Comparison of ENCODE assay signal across 14 cellular contexts in genomic region chr22:19497245-19497644, GRCh38. TPM values are rescaled to one million over a fixed set of nuclear protein-coding genes. Genes with fewer than 3 reads are reported as not detected.
DNase-seq lines count a peak whose midpoint lies in the region; ATAC-seq and TF ChIP-seq lines count a peak whose summit lies in the region.
"Had no signal": no experiment of that assay in that cellular context is flagged by ENCODE, and none has a peak within 500 bp of the region (broad histone marks: within the 10 kb centered on the region; RNA-seq: fewer than 3 reads in every experiment).

No MANE protein-coding gene starts in this region.

- no peaks in the 10 kb centered on the region for H3K9me3 ChIP-seq in IMR-90 (ENCODE audit: control insufficient read depth, insufficient read depth, low read length)
- H3K9me3 ChIP-seq in CD4-positive, alpha-beta T cell (ENCODE audit: control insufficient read depth, low read length) = no peaks in the 10 kb centered on the region
- H3K9me3 ChIP-seq: stomach had no signal

- no peak overlapping the region for H3K23ac ChIP-seq in IMR-90 (ENCODE audit: low read depth, low read length)

- H3K4ac ChIP-seq in IMR-90 (ENCODE audit: low read depth, low read length) = peak overlapping the region; percentile 80

- H2AK5ac ChIP-seq in IMR-90 (ENCODE audit: low read depth, low read length) = peak overlapping the region; percentile 26; the same call in 1 of the 2 replicates

- intact Hi-C loops in IMR-90 (cut with micrococcal nuclease) = no loop called here
- intact Hi-C loops in CD4-positive, alpha-beta T cell (cut with DNase I, micrococcal nuclease) = loop anchor here (5.0 to 10.0 kb wide), 2 partner anchors 218 to 220 kb away; partner anchors contain the start of gene SEPTIN5 (in 1 of the 2)

- peak overlapping the region; percentile 84 for H2AFZ ChIP-seq in IMR-90 (replicated peaks; ENCODE audit: low read length, poor library complexity)

- POLR2A ChIA-PET in IMR-90 (lab: Charles Lee; ENCODE audit: unreplicated experiment) = no interaction called here
- POLR2A ChIA-PET in CD4-positive, alpha-beta T cell (lab: Charles Lee) = no interaction called here

- peak overlapping the region; percentile 77; the same call in 1 of the 2 replicates for H4K91ac ChIP-seq in IMR-90 (ENCODE audit: insufficient read depth, low read depth, low read length)

- peaks cover 4% of the 10 kb centered on the region; the same call in 1 of the 2 replicates for H3K9me1 ChIP-seq in IMR-90 (ENCODE audit: insufficient read depth, low read length)

- H3K4me2 ChIP-seq in IMR-90 (ENCODE audit: low read depth, low read length) = no peak overlapping the region

- TF ChIP-seq CTCF in IMR-90 (conservative IDR thresholded peaks at IDR 0.05; ENCODE audit: low read depth, low read length) (no peak), brain (conservative IDR thresholded peaks at IDR 0.05) (no peak)
- no peak for TF ChIP-seq CTCF in CD4-positive, alpha-beta T cell (IDR thresholded peaks at IDR 0.05)

- no peak overlapping the region for H3K9ac ChIP-seq in IMR-90 (ENCODE audit: low read depth, low read length)

- H4K8ac ChIP-seq in IMR-90 (ENCODE audit: low read depth in 2 of 2, low read length in 2 of 2) = peak overlapping the region in 1 of 2 experiments; percentile 83; a peak in 3 of 4 replicates

- dilution Hi-C loops in IMR-90 (cut with HindIII; ENCODE audit: low sequenced_read_pairs, unreplicated experiment) = no loop called here

- no peak overlapping the region for H3K27ac ChIP-seq in IMR-90 (ENCODE audit: insufficient read depth, low read length)
- H3K27ac ChIP-seq in CD4-positive, alpha-beta T cell (ENCODE audit: low read depth, low read length) = no peak overlapping the region
- H3K27ac ChIP-seq: HL-60, stomach had no signal

- in situ Hi-C loops in IMR-90 (cut with MboI; ENCODE audit: low sequenced_read_pairs) = no loop called here

- TF ChIP-seq RAD21 in IMR-90 (IDR thresholded peaks at IDR 0.05; ENCODE audit: low read length) = no peak

- H2BK120ac ChIP-seq in IMR-90 (ENCODE audit: low read depth, low read length) = peak overlapping the region; percentile 43

- H3K4me3 Mint-ChIP-seq in brain = no peak overlapping the region
- no peak overlapping the region for H3K4me3 Mint-ChIP-seq in CD4-positive, alpha-beta T cell
- H3K4me3 Mint-ChIP-seq: neural crest cell had no signal

- no peak overlapping the region for H3K56ac ChIP-seq in IMR-90 (ENCODE audit: extremely low read depth, insufficient read depth, low read length)

- H4K20me1 ChIP-seq in IMR-90 (ENCODE audit: insufficient read depth, low read length) = no peaks in the 10 kb centered on the region

- H3K27me3 ChIP-seq in IMR-90 (ENCODE audit: control insufficient read depth, insufficient read depth, low read length) (no peaks in the 10 kb centered on the region), H7 (ENCODE audit: control insufficient read depth, insufficient read depth, low read length) (no peaks in the 10 kb centered on the region)
- no peaks in the 10 kb centered on the region for H3K27me3 ChIP-seq in CD4-positive, alpha-beta T cell (ENCODE audit: control insufficient read depth, insufficient read depth, low read length)
- H3K27me3 ChIP-seq: stomach had no signal

- H3K4me1 Mint-ChIP-seq in brain = peaks cover 7% of the 10 kb centered on the region
- peaks cover 9% of the 10 kb centered on the region for H3K4me1 Mint-ChIP-seq in CD4-positive, alpha-beta T cell (ENCODE audit: low read depth)
- H3K4me1 Mint-ChIP-seq: neural crest cell had no signal

- peak overlapping the region; percentile 3; the same call in 1 of the 2 replicates for H4K5ac ChIP-seq in IMR-90 (ENCODE audit: low read depth, low read length)

- H3K36me3 Mint-ChIP-seq in brain = no peaks in the 10 kb centered on the region
- no peaks in the 10 kb centered on the region for H3K36me3 Mint-ChIP-seq in CD4-positive, alpha-beta T cell (ENCODE audit: low read depth)

- peak overlapping the region; percentile 88 for H2AK9ac ChIP-seq in IMR-90 (replicated peaks; ENCODE audit: low read depth, low read length, poor library complexity)

- H2BK20ac ChIP-seq in IMR-90 (ENCODE audit: low read depth, low read length) = peak overlapping the region; percentile 69; the same call in 1 of the 2 replicates

- H2BK15ac ChIP-seq in IMR-90 (ENCODE audit: low read depth, low read length) = peak overlapping the region; percentile 27; the same call in 1 of the 3 replicates

- no peak overlapping the region for H3K4me3 ChIP-seq in IMR-90 (ENCODE audit: insufficient read depth, low read depth, low read length)
- H3K4me3 ChIP-seq in H7 (ENCODE audit: insufficient read depth, low read depth, low read length) = no peak overlapping the region
- H3K4me3 ChIP-seq: stomach had no signal

- peak overlapping the region; percentile 14 for H2BK5ac ChIP-seq in IMR-90 (ENCODE audit: low read depth, low read length, poor library complexity, severe bottlenecking)

- peak overlapping the region; percentile 43 to 96 (median 72) for H3K27ac Mint-ChIP-seq in brain
- H3K27ac Mint-ChIP-seq in CD4-positive, alpha-beta T cell = no peak overlapping the region

- H3K14ac ChIP-seq in IMR-90 (replicated peaks; ENCODE audit: low read depth, low read length) = 0 out of 2 replicates have a peak overlapping the region, but pooled peaks have one; percentile 3

- CTCF ChIA-PET in IMR-90 (lab: Yijun Ruan, JAX) = interaction anchor here (1.3 kb wide), 1 partner anchor 133 kb away, joined by 4 read pairs; no protein-coding TSS in a partner anchor
- CTCF ChIA-PET in CD4-positive, alpha-beta T cell (lab: Charles Lee) = interaction anchor here (3.9 kb wide), 1 partner anchor 133 kb away, joined by 22 read pairs; no protein-coding TSS in a partner anchor

- peak overlapping the region; percentile 39; the same call in 1 of the 2 replicates for H3K18ac ChIP-seq in IMR-90 (ENCODE audit: low read depth, low read length)

- peak; percentile 84 for DNase-seq in AG08396 (ENCODE audit: low spot score)
- DNase-seq in IMR-90 = peak; percentile 97
- peak; percentile 64 for DNase-seq in left kidney (ENCODE audit: low read depth, low spot score)
- no peak for DNase-seq in CD4-positive, alpha-beta T cell
- DNase-seq in retina = no peak
- no peak for DNase-seq in RPMI8226
- no peak for DNase-seq in H7
- DNase-seq: C1 segment of cervical spinal cord; NK-92 treated with Interleukin-12 subunit alpha and Interleukin-12 subunit beta, amount 100 ng/mL, for 24 hours; stomach; T1000 had no signal

- H3K9me3 Mint-ChIP-seq in brain = no peaks in the 10 kb centered on the region
- no peaks in the 10 kb centered on the region for H3K9me3 Mint-ChIP-seq in CD4-positive, alpha-beta T cell
- H3K9me3 Mint-ChIP-seq: neural crest cell had no signal

- no peaks in the 10 kb centered on the region for H3K27me3 Mint-ChIP-seq in brain
- no peaks in the 10 kb centered on the region for H3K27me3 Mint-ChIP-seq in CD4-positive, alpha-beta T cell

- TF ChIP-seq POLR2A in IMR-90 (IDR thresholded peaks at IDR 0.05; ENCODE audit: low read depth, low read length) = peak; percentile 77

- H3K4me1 ChIP-seq in IMR-90 (ENCODE audit: control insufficient read depth, insufficient read depth, low read length) = peaks cover 3% of the 10 kb centered on the region
- H3K4me1 ChIP-seq: stomach had no signal

- no TSS peak for BruUV-seq in IMR-90 (replicated peaks; lab: Mats Ljungman, UMichigan)

- H3K36me3 ChIP-seq in IMR-90 (ENCODE audit: control insufficient read depth, insufficient read depth, low read length) = peaks cover 4% of the 10 kb centered on the region
- H3K36me3 ChIP-seq in H7 (replicated peaks; ENCODE audit: control insufficient read depth, insufficient read depth, low read length) = peaks cover 21% of the 10 kb centered on the region
- H3K36me3 ChIP-seq: stomach had no signal

- H3K79me1 ChIP-seq in IMR-90 (ENCODE audit: low read depth in 1 of 2, low read length in 2 of 2) = no peaks in the 10 kb centered on the region

- peak; percentile 98 for ATAC-seq in IMR-90 (ENCODE audit: low read depth)
- no peak for ATAC-seq in CD4-positive, alpha-beta T cell (ENCODE audit: poor library complexity)

- no CpG with 5 or more reads among the region's 3 CpGs for WGBS in IMR-90 (ENCODE audit: extremely low coverage in 2 of 2, insufficient read length in 1 of 2), 2 experiments

TF ChIP-seq in IMR-90, 13 proteins besides CTCF, POLR2A, EP300 and RAD21 (continues in another document):
- no peak for TF ChIP-seq MAFK (IDR thresholded peaks at IDR 0.05; ENCODE audit: low read depth, low read length)
- no peak for TF ChIP-seq CEBPB (IDR thresholded peaks at IDR 0.05; ENCODE audit: low read depth, low read length)
- TF ChIP-seq NFE2L2 (IDR thresholded peaks at IDR 0.05; ENCODE audit: low read depth, low read length) = no peak
- TF ChIP-seq BHLHE40 (IDR thresholded peaks at IDR 0.05; ENCODE audit: low read depth, low read length) = peak; percentile 23; the same call in 1 of the 2 replicates

RNA-seq across cellular contexts. Expression of gene CDC45, which starts 17.5 kb away (rescaled TPM):
- total RNA-seq in IMR-90 (2012; rRNA removed) = 37.5 and 44.6 TPM in 2 replicates
- polyA plus RNA-seq in IMR-90 (2012; rRNA removed) (20.0 and 22.7 TPM in 2 replicates), brain (ENCODE audit: insufficient read depth, low read depth, low replicate concordance) (21.5 TPM)
- 7.7 and 9.1 TPM in 2 replicates for polyA plus RNA-seq in IMR-90 (2012; cell fraction: cytosol; rRNA removed)
- polyA plus RNA-seq in IMR-90 (2012; cell fraction: nucleus; rRNA removed; ENCODE audit: low replicate concordance) = 24.8 and 25.7 TPM in 2 replicates
- under 1 TPM; 0.75 to 0.82 TPM for total RNA-seq in CD4-positive, alpha-beta T cell
- 35.8 and 36.8 TPM in 2 replicates for total RNA-seq in H7 (2014; rRNA removed; shearing (Covaris generic))

RNA-seq across cellular contexts. Expression of gene UFD1, which starts 18.3 kb away (rescaled TPM):
- total RNA-seq in IMR-90 (2012; rRNA removed) = 138 and 152 TPM in 2 replicates
- polyA plus RNA-seq in IMR-90 (2012; rRNA removed) (149 and 153 TPM in 2 replicates), brain (ENCODE audit: insufficient read depth, low read depth, low replicate concordance) (81.0 TPM)
- polyA plus RNA-seq in IMR-90 (2012; cell fraction: cytosol; rRNA removed) = 92.0 and 129 TPM in 2 replicates
- polyA plus RNA-seq in IMR-90 (2012; cell fraction: nucleus; rRNA removed; ENCODE audit: low replicate concordance) = 67.8 and 81.3 TPM in 2 replicates
- 10 to 100 TPM; 68.5 to 77.4 TPM for total RNA-seq in CD4-positive, alpha-beta T cell
- total RNA-seq in H7 (2014; rRNA removed; shearing (Covaris generic)) = 48.6 and 61.3 TPM in 2 replicates

RNA-seq across cellular contexts. Expression of gene CLDN5, which starts 27.0 kb away (rescaled TPM):
- under 0.01 and 0.18 TPM in 2 replicates for total RNA-seq in IMR-90 (2012; rRNA removed)
- polyA plus RNA-seq in IMR-90 (2012; rRNA removed) = 0.17 and 0.21 TPM in 2 replicates
- 0.35 and 0.71 TPM in 2 replicates for polyA plus RNA-seq in IMR-90 (2012; cell fraction: cytosol; rRNA removed)
- 0.17 TPM in 1 of 2 replicates, not detected in the other for polyA plus RNA-seq in IMR-90 (2012; cell fraction: nucleus; rRNA removed; ENCODE audit: low replicate concordance)
- polyA plus RNA-seq in brain (ENCODE audit: insufficient read depth, low read depth, low replicate concordance) = 123 TPM
- total RNA-seq in CD4-positive, alpha-beta T cell = not detected
- total RNA-seq in H7 (2014; rRNA removed; shearing (Covaris generic)) = 2.0 and 3.0 TPM in 2 replicates

RNA-seq across cellular contexts. Expression of gene C22orf39, which starts 49.7 kb away (rescaled TPM):
- total RNA-seq in IMR-90 (2012; rRNA removed) = 8.2 and 9.2 TPM in 2 replicates
- polyA plus RNA-seq in IMR-90 (2012; rRNA removed) (8.9 and 10.2 TPM in 2 replicates), brain (ENCODE audit: insufficient read depth, low read depth, low replicate concordance) (60.8 TPM)
- 11.9 and 14.7 TPM in 2 replicates for polyA plus RNA-seq in IMR-90 (2012; cell fraction: cytosol; rRNA removed)
- polyA plus RNA-seq in IMR-90 (2012; cell fraction: nucleus; rRNA removed; ENCODE audit: low replicate concordance) = 7.8 and 8.0 TPM in 2 replicates
- total RNA-seq in CD4-positive, alpha-beta T cell = 10 to 100 TPM; 30.2 to 32.6 TPM
- 42.3 and 45.3 TPM in 2 replicates for total RNA-seq in H7 (2014; rRNA removed; shearing (Covaris generic))

Comparison
In these comparisons a context has a peak if more than half of its experiments do, and no peak if none do; other contexts are left out.
1. DNase-seq: peak in AG08396 (single experiment), IMR-90 (single experiment) and left kidney (single experiment); none in CD4-positive, alpha-beta T cell (0 of 10), retina (single experiment), RPMI8226 (single experiment) and H7 (single experiment).
2. RNA of gene CDC45, which starts 17.5 kb away (total RNA-seq): 37.5 to 44.6 TPM in IMR-90 and 35.8 to 36.8 TPM in H7; 0.75 to 0.82 TPM in CD4-positive, alpha-beta T cell; every median in the first group is over 10 times any median in the second.